Comparison of ENCODE assay signal across 8 cellular contexts in genomic region chr15:34987182-34987488, GRCh38. TPM values are rescaled to one million over a fixed set of nuclear protein-coding genes. Genes with fewer than 3 reads are reported as not detected.
DNase-seq lines count a peak whose midpoint lies in the region; ATAC-seq and TF ChIP-seq lines count a peak whose summit lies in the region.

No MANE protein-coding gene starts in this region.

- no peak for ATAC-seq in HG03039 (IDR thresholded peaks at IDR 0.05; ENCODE audit: unreplicated experiment)
- ATAC-seq in HG02870 (IDR thresholded peaks at IDR 0.05; ENCODE audit: unreplicated experiment) = no peak

- no peaks in the 10 kb centered on the region for H3K27me3 ChIP-seq in muscle layer of duodenum (ENCODE audit: low read depth, low read length)

- peaks cover 10 to 34% of the 10 kb centered on the region in 2 donors for H3K4me1 ChIP-seq in muscle layer of duodenum (ENCODE audit: control insufficient read depth in 1 of 2, insufficient read depth in 2 of 2, low read length in 2 of 2)

- H3K4me3 ChIP-seq in AG10803 (ENCODE audit: low read length) = peak overlapping the region; percentile 98
- H3K4me3 ChIP-seq in Jurkat, Clone E6-1 (ENCODE audit: low read length) = peak overlapping the region; percentile 98
- peak overlapping the region; percentile 82 to 89 for H3K4me3 ChIP-seq in cardiac fibroblast (replicated peaks in 1 of 2; ENCODE audit: low read depth in 2 of 2, low read length in 2 of 2)
- peak overlapping the region; percentile 79 to 100 for H3K4me3 ChIP-seq in muscle layer of duodenum (ENCODE audit: low read depth in 1 of 2, low read length in 2 of 2)

- DNase-seq in AG10803 (ENCODE audit: low read depth) = no peak
- DNase-seq in Jurkat, Clone E6-1 (ENCODE audit: low read depth, low spot score) = no peak
- DNase-seq in cardiac fibroblast (ENCODE audit: low read depth in 2 of 2) = peak in 1 of 2 donors; percentile 13
- DNase-seq in kidney tubule cell (ENCODE audit: low spot score) = no peak
- DNase-seq in stimulated activated CD4-positive, alpha-beta T cell treated with anti-CD3 and anti-CD28 coated beads, Interleukin-4, amount 100 ng/mL, for 4 hours = no peak

- no peak for TF ChIP-seq CTCF in AG10803 (conservative IDR thresholded peaks at IDR 0.05; ENCODE audit: low read length)
- TF ChIP-seq CTCF in cardiac fibroblast (IDR thresholded peaks at IDR 0.05; ENCODE audit: low read depth, low read length) = no peak

- H3K9me3 ChIP-seq in muscle layer of duodenum (ENCODE audit: control insufficient read depth in 1 of 2, low read length in 2 of 2) = no peaks in the 10 kb centered on the region

- peak overlapping the region; percentile 100 for H3K27ac ChIP-seq in muscle layer of duodenum (ENCODE audit: low read length)

- H3K36me3 ChIP-seq in muscle layer of duodenum (ENCODE audit: control insufficient read depth in 1 of 2, insufficient read depth in 2 of 2, low read length in 2 of 2) = peaks cover 7 to 10% of the 10 kb centered on the region in 2 donors

RNA-seq across cellular contexts. Expression of gene ZNF770, which starts 1.0 kb away (rescaled TPM):
- polyA plus RNA-seq in Jurkat, Clone E6-1 (2012; ENCODE audit: insufficient read depth, insufficient read length) = 12.0 TPM

RNA-seq across cellular contexts. Expression of gene AQR, which starts 17.6 kb away (rescaled TPM):
- polyA plus RNA-seq in Jurkat, Clone E6-1 (2012; ENCODE audit: insufficient read depth, insufficient read length) = 29.4 TPM
